8 cellular contexts compared by ENCODE assay signal in genomic region chr17:48594412-48595106, GRCh38. TPM values are rescaled to one million over a fixed set of nuclear protein-coding genes. Genes with fewer than 3 reads are reported as not detected.
A peak's percentile ranks its signal among the peaks of the same experiment; 100 is the strongest.
DNase-seq lines count a peak whose midpoint lies in the region; ATAC-seq, FAIRE-seq and TF ChIP-seq lines count a peak whose summit lies in the region.
"Had no signal": no experiment of that assay in that cellular context is flagged by ENCODE, and none has a peak within 500 bp of the region (broad histone marks: within the 10 kb centered on the region; RNA-seq: fewer than 3 reads in every experiment).

No MANE protein-coding gene starts in this region.

- no peak for TF ChIP-seq POLR2A in breast epithelium (IDR thresholded peaks at IDR 0.05)

- H2AFZ ChIP-seq in mammary epithelial cell (ENCODE audit: low read depth, low read length) = peak overlapping the region; percentile 93

- dilution Hi-C loops in mammary epithelial cell (cut with HindIII; ENCODE audit: low sequenced_read_pairs) = no loop called here

- no peak for FAIRE-seq in kidney (lab: Jason Lieb, UNC)

- H4K20me1 ChIP-seq in mammary epithelial cell (ENCODE audit: insufficient read depth, low read length) = no peaks in the 10 kb centered on the region

- H3K4me3 ChIP-seq in mammary epithelial cell (replicated peaks in 1 of 3; ENCODE audit: insufficient read depth in 1 of 3, low read depth in 2 of 3, low read length in 3 of 3) (no peak overlapping the region), breast epithelium (peak overlapping the region in 1 of 3 donors; percentile 68), kidney (ENCODE audit: low read length in 2 of 2) (peak overlapping the region; percentile 2 to 69)
- H3K4me3 ChIP-seq: body of pancreas had no signal

- peaks cover 16% of the 10 kb centered on the region for H3K27me3 ChIP-seq in mammary epithelial cell (ENCODE audit: insufficient read depth, low read length)
- peaks cover 0 to 88% of the 10 kb centered on the region in 2 donors for H3K27me3 ChIP-seq in breast epithelium

- no peak overlapping the region for H3K4me2 ChIP-seq in mammary epithelial cell (ENCODE audit: insufficient read depth, low read depth, low read length)

- H3K27ac ChIP-seq in mammary epithelial cell (ENCODE audit: insufficient read depth, low read depth, low read length) = no peak overlapping the region
- H3K27ac ChIP-seq in breast epithelium = no peak overlapping the region
- H3K27ac ChIP-seq in kidney (ENCODE audit: low read depth in 2 of 2, low read length in 2 of 2) = peak overlapping the region; percentile 88 to 90

- H3K4me1 ChIP-seq in mammary epithelial cell (ENCODE audit: insufficient read depth, low read length) (peaks cover 32% of the 10 kb centered on the region), breast epithelium (peaks cover 0 to 10% of the 10 kb centered on the region in 2 donors), kidney (ENCODE audit: control insufficient read depth in 1 of 2, insufficient read depth in 1 of 2, low read depth in 1 of 2, low read length in 2 of 2) (peaks cover 8 to 11% of the 10 kb centered on the region in 2 donors)

- CTCF ChIA-PET in mammary epithelial cell (lab: Charles Lee; ENCODE audit: low non-redundant PET) = no interaction called here

- H3K36me3 ChIP-seq in mammary epithelial cell (ENCODE audit: insufficient read depth, low read length) (no peaks in the 10 kb centered on the region), breast epithelium (no peaks in the 10 kb centered on the region), kidney (ENCODE audit: control insufficient read depth in 1 of 2, insufficient read depth in 2 of 2, low read length in 2 of 2) (peaks cover 0 to 12% of the 10 kb centered on the region in 2 donors)

- H3K9ac ChIP-seq in mammary epithelial cell (ENCODE audit: insufficient read depth, low read length) = no peak overlapping the region
- H3K9ac ChIP-seq in kidney (ENCODE audit: low read length in 2 of 2) = peak overlapping the region; percentile 55 to 56

- H3K79me2 ChIP-seq in mammary epithelial cell (ENCODE audit: insufficient read depth, low read length) = no peaks in the 10 kb centered on the region

- intact Hi-C loops in mammary epithelial cell (cut with micrococcal nuclease) = loop anchor here (2.0 to 5.0 kb wide), 4 partner anchors 244 to 442 kb away; no protein-coding TSS in a partner anchor
- intact Hi-C loops in breast epithelium (cut with DNase I; ENCODE audit: low total_unique reads) = loop anchor here (5.0 kb wide), 1 partner anchor 102 kb away; no protein-coding TSS in a partner anchor
- intact Hi-C loops in kidney (cut with DNase I) = loop anchor here (10.0 kb wide), 1 partner anchor 260 kb away; no protein-coding TSS in a partner anchor

- no peak for ATAC-seq in GM21447 (IDR thresholded peaks at IDR 0.05; ENCODE audit: unreplicated experiment)

- in situ Hi-C loops in mammary epithelial cell (cut with MboI; ENCODE audit: low sequenced_read_pairs in 2 of 2) = loop anchor here (5.0 to 10.0 kb wide), 3 partner anchors 257 to 440 kb away; no protein-coding TSS in a partner anchor

- WGBS in mammary epithelial cell (ENCODE audit: low coverage, missing lambda C conversion rate) = 85% methylated on average over 19 of the region's 31 CpGs

- H3K9me3 ChIP-seq in mammary epithelial cell (replicated peaks; ENCODE audit: insufficient read depth, low read length) (no peaks in the 10 kb centered on the region), breast epithelium (no peaks in the 10 kb centered on the region), kidney (ENCODE audit: control insufficient read depth in 1 of 2, low read length in 2 of 2) (no peaks in the 10 kb centered on the region)
- H3K9me3 ChIP-seq: body of pancreas had no signal

- BruUV-seq in mammary epithelial cell (replicated peaks; lab: Mats Ljungman, UMichigan) = no TSS peak

- TF ChIP-seq CTCF in mammary epithelial cell (conservative IDR thresholded peaks at IDR 0.05 in 1 of 2, IDR thresholded peaks at IDR 0.05 in 1 of 2; ENCODE audit: extremely low read depth in 1 of 2, insufficient read depth in 1 of 2, low read depth in 1 of 2, low read length in 2 of 2) (no peak), breast epithelium (IDR thresholded peaks at IDR 0.05) (no peak), kidney (IDR thresholded peaks at IDR 0.05; ENCODE audit: borderline replicate concordance, extremely low read depth, insufficient read depth) (no peak)

- DNase-seq in mammary epithelial cell (no peak), breast epithelium (ENCODE audit: low spot score in 2 of 2) (no peak), kidney (peak; percentile 80), CD1c-positive myeloid dendritic cell (ENCODE audit: extremely low spot score) (no peak)
- no peak for DNase-seq in stimulated activated CD4-positive, alpha-beta T cell treated with anti-CD3 and anti-CD28 coated beads, Interleukin-4, amount 100 ng/mL, for 4 hours

RNA-seq across cellular contexts. Expression of gene HOXB5, which starts 1.0 kb away (rescaled TPM):
- total RNA-seq in mammary epithelial cell = not detected
- polyA plus RNA-seq in mammary epithelial cell = not detected
- polyA minus RNA-seq in mammary epithelial cell = not detected
- 1 to 10 TPM in 2 of 3 donors, under 1 TPM in 1; 0.44 to 2.0 (median 1.4) TPM for total RNA-seq in breast epithelium
- total RNA-seq in kidney = 27.0 TPM
- 12.3 TPM for polyA plus RNA-seq in kidney (ENCODE audit: insufficient read depth, low read depth, low replicate concordance)
- total RNA-seq: activated CD4-positive, alpha-beta T cell treated with anti-CD3 and anti-CD28 coated beads, Interleukin-2, amount 10 ng/mL, durations not matched to agents 24 days and 14 days had no signal

RNA-seq across cellular contexts. Expression of gene HOXB3, which starts 4.5 kb away (rescaled TPM):
- total RNA-seq in mammary epithelial cell = 1 to 10 TPM; 1.5 to 5.2 TPM
- 2.6 TPM for polyA plus RNA-seq in mammary epithelial cell
- 0.67 TPM for polyA minus RNA-seq in mammary epithelial cell
- total RNA-seq in breast epithelium = 10 to 100 TPM; 13.8 to 36.7 (median 14.4) TPM
- total RNA-seq in kidney = 99.0 TPM
- 12.1 TPM for polyA plus RNA-seq in kidney (ENCODE audit: insufficient read depth, low read depth, low replicate concordance)

RNA-seq across cellular contexts. Expression of gene HOXB6, which starts 10.2 kb away (rescaled TPM):
- total RNA-seq in mammary epithelial cell (under 1 TPM; under 0.01 to 0.59 TPM), breast epithelium (10 to 100 TPM in 2 of 3 donors, 1 to 10 TPM in 1; 1.0 to 24.9 (median 18.2) TPM), kidney (90.2 TPM)
- polyA plus RNA-seq in mammary epithelial cell (0.49 TPM), kidney (ENCODE audit: insufficient read depth, low read depth, low replicate concordance) (44.0 TPM)
- polyA minus RNA-seq in mammary epithelial cell = not detected

RNA-seq across cellular contexts. Expression of gene HOXB7, which starts 16.3 kb away (rescaled TPM):
- not detected for total RNA-seq in mammary epithelial cell
- polyA plus RNA-seq in mammary epithelial cell = 0.67 TPM
- not detected for polyA minus RNA-seq in mammary epithelial cell
- 10 to 100 TPM in 1 of 3 donors, 1 to 10 TPM in 2; 1.5 to 16.8 (median 4.3) TPM for total RNA-seq in breast epithelium
- total RNA-seq in kidney = 45.4 TPM
- 49.6 TPM for polyA plus RNA-seq in kidney (ENCODE audit: insufficient read depth, low read depth, low replicate concordance)

RNA-seq across cellular contexts. Expression of gene HOXB4, which starts 16.4 kb away (rescaled TPM):
- total RNA-seq in mammary epithelial cell = under 1 TPM; 0.16 to 0.17 TPM
- 0.01 TPM for polyA plus RNA-seq in mammary epithelial cell
- not detected for polyA minus RNA-seq in mammary epithelial cell
- 1 to 10 TPM; 2.2 to 7.5 (median 2.3) TPM for total RNA-seq in breast epithelium
- total RNA-seq in kidney = 22.6 TPM
- polyA plus RNA-seq in kidney (ENCODE audit: insufficient read depth, low read depth, low replicate concordance) = 4.4 TPM

Comparison
In these comparisons a context has a peak if more than half of its experiments do, and no peak if none do; other contexts are left out.
1. H3K27ac ChIP-seq: peak in kidney (2 of 2); none in mammary epithelial cell (single experiment) and breast epithelium (0 of 2).
2. H3K4me3 ChIP-seq: peak in kidney (2 of 2); none in mammary epithelial cell (0 of 3).